In the genomic region with DNA sequence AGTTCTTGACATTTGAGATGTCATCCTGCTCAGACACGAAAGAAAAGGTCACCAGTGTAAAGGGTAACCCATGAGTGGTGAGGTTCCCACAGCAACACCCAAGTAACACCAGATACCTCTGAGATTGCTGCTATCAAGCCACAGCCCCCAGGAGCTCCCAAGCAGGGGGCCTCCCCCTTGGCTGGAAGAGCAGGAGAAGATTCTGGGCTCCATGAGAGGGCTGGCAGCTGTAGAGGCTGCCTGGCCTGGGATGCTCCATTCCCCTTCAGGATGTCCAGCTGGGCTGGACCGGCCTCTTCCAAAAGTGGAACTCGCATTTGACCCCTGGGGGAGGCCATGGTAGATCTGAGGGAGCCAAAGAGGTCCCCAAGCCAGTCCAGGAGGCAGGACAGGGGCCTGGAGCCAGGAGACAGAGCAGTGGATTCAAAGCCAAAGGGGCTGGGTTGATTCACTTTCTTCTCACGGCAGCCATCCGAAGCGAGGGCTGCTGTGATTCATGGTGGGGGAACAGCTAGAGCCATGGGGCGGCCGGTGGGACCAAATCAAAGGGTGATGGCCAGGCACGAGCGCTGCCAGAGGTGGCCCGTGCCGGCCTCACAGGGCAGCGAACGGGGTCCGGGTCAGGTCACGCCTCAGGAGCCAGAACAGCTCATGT, we compare ENCODE assay signal across 21 cellular contexts.
A peak's percentile ranks its signal among the peaks of the same experiment; 100 is the strongest.
DNase-seq lines count a peak whose midpoint lies in the region; ATAC-seq lines count a peak whose summit lies in the region.
"Had no signal": no experiment of that assay in that cellular context is flagged by ENCODE, and none has a peak within 500 bp of the region (broad histone marks: within the 10 kb centered on the region; RNA-seq: fewer than 3 reads in every experiment).

No MANE protein-coding gene starts in this region.

- no peaks in the 10 kb centered on the region for H3K36me3 Mint-ChIP-seq in activated T-cell treated with anti-CD3 and anti-CD28 coated beads, Interleukin-2, amount 50 U/mL, for 72 hours (ENCODE audit: insufficient read depth in 2 of 2)
- no peaks in the 10 kb centered on the region for H3K36me3 Mint-ChIP-seq in dendritic cell treated with granulocyte-macrophage colony-stimulating factor and Interleukin-4, amounts not matched to agents 40 ng/mL and 50 ng/mL, for 4 days (ENCODE audit: low read depth)
- H3K36me3 Mint-ChIP-seq: natural killer cell treated with Interleukin-12 subunit alpha and Interleukin-12 subunit beta and Interleukin-15 and Interleukin-18, amount 100 ng/mL, for 72 hours had no signal

- H3K79me2 ChIP-seq in GM23248 (ENCODE audit: insufficient read depth) = no peaks in the 10 kb centered on the region

- peaks cover 53% of the 10 kb centered on the region for H3K4me1 Mint-ChIP-seq in activated T-cell treated with anti-CD3 and anti-CD28 coated beads, Interleukin-2, amount 50 U/mL, for 72 hours (ENCODE audit: low read depth)
- peaks cover 43% of the 10 kb centered on the region for H3K4me1 Mint-ChIP-seq in dendritic cell treated with granulocyte-macrophage colony-stimulating factor and Interleukin-4, amounts not matched to agents 40 ng/mL and 50 ng/mL, for 4 days (ENCODE audit: low read depth)

- no peaks in the 10 kb centered on the region for H3K9me3 Mint-ChIP-seq in activated T-cell treated with anti-CD3 and anti-CD28 coated beads, Interleukin-2, amount 50 U/mL, for 72 hours
- H3K9me3 Mint-ChIP-seq in dendritic cell treated with granulocyte-macrophage colony-stimulating factor and Interleukin-4, amounts not matched to agents 40 ng/mL and 50 ng/mL, for 4 days = no peaks in the 10 kb centered on the region
- H3K9me3 Mint-ChIP-seq: natural killer cell treated with Interleukin-12 subunit alpha and Interleukin-12 subunit beta and Interleukin-15 and Interleukin-18, amount 100 ng/mL, for 72 hours had no signal

- H3K27ac ChIP-seq in GM23248 = no peak overlapping the region
- H3K27ac ChIP-seq in effector memory CD4-positive, alpha-beta T cell (ENCODE audit: insufficient read depth, low read length, poor library complexity, severe bottlenecking) = no peak overlapping the region
- H3K27ac ChIP-seq: breast epithelium, epithelial cell of prostate, skin epidermis had no signal

- no peaks in the 10 kb centered on the region for H3F3A ChIP-seq in GM23248 (ENCODE audit: insufficient read depth)

- H3K27ac Mint-ChIP-seq in activated T-cell treated with anti-CD3 and anti-CD28 coated beads, Interleukin-2, amount 50 U/mL, for 72 hours = no peak overlapping the region
- H3K27ac Mint-ChIP-seq in dendritic cell treated with granulocyte-macrophage colony-stimulating factor and Interleukin-4, amounts not matched to agents 40 ng/mL and 50 ng/mL, for 4 days = peak overlapping the region; percentile 42

- H3K4me1 ChIP-seq in GM23248 (ENCODE audit: insufficient read depth) = no peaks in the 10 kb centered on the region
- H3K4me1 ChIP-seq in effector memory CD4-positive, alpha-beta T cell (ENCODE audit: control insufficient read depth, insufficient read depth, low read length, poor library complexity, severe bottlenecking) = peaks cover 5% of the 10 kb centered on the region
- H3K4me1 ChIP-seq: breast epithelium had no signal

- peaks cover 7% of the 10 kb centered on the region for H3K27me3 Mint-ChIP-seq in activated T-cell treated with anti-CD3 and anti-CD28 coated beads, Interleukin-2, amount 50 U/mL, for 72 hours (ENCODE audit: low read depth)
- H3K27me3 Mint-ChIP-seq in dendritic cell treated with granulocyte-macrophage colony-stimulating factor and Interleukin-4, amounts not matched to agents 40 ng/mL and 50 ng/mL, for 4 days = peaks cover 21% of the 10 kb centered on the region
- H3K27me3 Mint-ChIP-seq: natural killer cell treated with Interleukin-12 subunit alpha and Interleukin-12 subunit beta and Interleukin-15 and Interleukin-18, amount 100 ng/mL, for 72 hours had no signal

- H3K27me3 ChIP-seq in GM23248 (replicated peaks; ENCODE audit: insufficient read depth) = 0 out of 2 replicates have a peak, but pooled peaks cover 4% of the 10 kb centered on the region
- no peaks in the 10 kb centered on the region for H3K27me3 ChIP-seq in effector memory CD4-positive, alpha-beta T cell (replicated peaks; ENCODE audit: control insufficient read depth, insufficient read depth, low read length, poor library complexity, severe bottlenecking)
- H3K27me3 ChIP-seq: breast epithelium, MG63 had no signal

- H3K9me3 ChIP-seq in GM23248 (ENCODE audit: low read depth) = no peaks in the 10 kb centered on the region
- H3K9me3 ChIP-seq in effector memory CD4-positive, alpha-beta T cell (ENCODE audit: control insufficient read depth, low read length) = no peaks in the 10 kb centered on the region
- H3K9me3 ChIP-seq: breast epithelium, MG63 had no signal

- peak; percentile 24 to 29 for ATAC-seq in activated T-cell treated with anti-CD3 and anti-CD28 coated beads, Interleukin-2, amount 50 U/mL, for 72 hours (replicated peaks in 1 of 2)
- peak; percentile 67 for ATAC-seq in stimulated activated naive CD8-positive, alpha-beta T cell treated with anti-CD3 and anti-CD28 coated beads, Interleukin-15, Interleukin-2, amounts not matched to agents 100 U/mL and 50 U/mL, for 24 hours
- no peak for ATAC-seq in GM18517 (IDR thresholded peaks at IDR 0.05; ENCODE audit: unreplicated experiment)
- ATAC-seq: natural killer cell treated with Interleukin-12 subunit alpha and Interleukin-12 subunit beta and Interleukin-15 and Interleukin-18, amount 100 ng/mL, for 72 hours had no signal

- H3K9me2 ChIP-seq in GM23248 (ENCODE audit: insufficient read depth) = no peaks in the 10 kb centered on the region

- H2AFZ ChIP-seq in GM23248 = no peak overlapping the region

- intact Hi-C loops in dendritic cell treated with granulocyte-macrophage colony-stimulating factor and Interleukin-4, amounts not matched to agents 40 ng/mL and 50 ng/mL, for 4 days (cut with micrococcal nuclease) = no loop called here

- peak overlapping the region in 1 of 2 donors; percentile 39 for H3K4me3 Mint-ChIP-seq in activated T-cell treated with anti-CD3 and anti-CD28 coated beads, Interleukin-2, amount 50 U/mL, for 72 hours
- no peak overlapping the region for H3K4me3 Mint-ChIP-seq in dendritic cell treated with granulocyte-macrophage colony-stimulating factor and Interleukin-4, amounts not matched to agents 40 ng/mL and 50 ng/mL, for 4 days
- H3K4me3 Mint-ChIP-seq: natural killer cell treated with Interleukin-12 subunit alpha and Interleukin-12 subunit beta and Interleukin-15 and Interleukin-18, amount 100 ng/mL, for 72 hours had no signal

- no peaks in the 10 kb centered on the region for H4K20me1 ChIP-seq in GM23248 (ENCODE audit: insufficient read depth)

- H3K4me2 ChIP-seq in GM23248 (ENCODE audit: unreplicated experiment) = no peak overlapping the region

- no peak overlapping the region for H3K4me3 ChIP-seq in GM23248
- H3K4me3 ChIP-seq in effector memory CD4-positive, alpha-beta T cell (ENCODE audit: insufficient read depth, low read depth, low read length, poor library complexity, severe bottlenecking) = no peak overlapping the region
- H3K4me3 ChIP-seq: breast epithelium, MG63, skin epidermis had no signal

- no peaks in the 10 kb centered on the region for H3K36me3 ChIP-seq in GM23248 (ENCODE audit: low read depth)
- no peaks in the 10 kb centered on the region for H3K36me3 ChIP-seq in effector memory CD4-positive, alpha-beta T cell (ENCODE audit: control insufficient read depth, insufficient read depth, low read length)
- H3K36me3 ChIP-seq: breast epithelium, MG63 had no signal

- in situ Hi-C loops in GM23248 (cut with MboI) = no loop called here

- H3K9ac ChIP-seq in GM23248 = no peak overlapping the region

- DNase-seq in activated T-cell treated with anti-CD3 and anti-CD28 coated beads, Interleukin-2, amount 50 U/mL, for 72 hours = no peak
- no peak for DNase-seq in activated T-cell treated with anti-CD3 and anti-CD28 coated beads for 4 hours
- peak; percentile 36 for DNase-seq in GM23248
- DNase-seq in stimulated activated naive CD8-positive, alpha-beta T cell treated with anti-CD3 and anti-CD28 coated beads, Interleukin-15, Interleukin-2, amounts not matched to agents 100 U/mL and 50 U/mL, for 24 hours = peak; percentile 63
- DNase-seq in dedifferentiated amniotic fluid mesenchymal stem cell (ENCODE audit: extremely low spot score) = no peak
- DNase-seq in effector memory CD4-positive, alpha-beta T cell = no peak
- DNase-seq: dermis blood vessel endothelial cell, DMS153, foreskin fibroblast, kidney glomerular epithelial cell, MG63, NCI-H146, NCI-H82, substantia nigra, T1000 had no signal

- 55 to 57% methylated on average over 14 to 16 of the region's 16 CpGs for WGBS in GM23248 (ENCODE audit: low coverage in 1 of 2, low lambda C conversion rate in 2 of 2, missing lambda C conversion rate in 2 of 2), 2 experiments

Comparison
In these comparisons a context has a peak if more than half of its experiments do, and no peak if none do; other contexts are left out.
1. DNase-seq: peak in GM23248 (single experiment) and stimulated activated naive CD8-positive, alpha-beta T cell treated with anti-CD3 and anti-CD28 coated beads, Interleukin-15, Interleukin-2, amounts not matched to agents 100 U/mL and 50 U/mL, for 24 hours (single experiment); none in activated T-cell treated with anti-CD3 and anti-CD28 coated beads, Interleukin-2, amount 50 U/mL, for 72 hours (0 of 2), activated T-cell treated with anti-CD3 and anti-CD28 coated beads for 4 hours (single experiment), dedifferentiated amniotic fluid mesenchymal stem cell (single experiment) and effector memory CD4-positive, alpha-beta T cell (0 of 3).